ENCODE assay signal across 28 cellular contexts in genomic region chr20:61284752-61285151, GRCh38. TPM values are rescaled to one million over a fixed set of nuclear protein-coding genes. Genes with fewer than 3 reads are reported as not detected.
"Had no signal": no experiment of that assay in that cellular context is flagged by ENCODE, and none has a peak within 500 bp of the region (broad histone marks: within the 10 kb centered on the region; RNA-seq: fewer than 3 reads in every experiment).

No MANE protein-coding gene starts in this region.

- DNase-seq: colonic mucosa; cortex of kidney; dermis blood vessel endothelial cell; dorsolateral prefrontal cortex; effector CD4-positive, alpha-beta T cell; effector CD8-positive, alpha-beta T cell; effector memory CD4-positive, alpha-beta T cell; effector memory CD8-positive, alpha-beta T cell; endodermal cell; erythroblast; esophagus squamous epithelium; foreskin fibroblast; foreskin keratinocyte; foreskin melanocyte; gastrocnemius medialis; glutamatergic neuron; head of caudate nucleus; heart left ventricle; heart right ventricle had no signal

- FAIRE-seq: colon, endometrium, endothelial cell of umbilical vein, frontal cortex had no signal

- ATAC-seq: effector memory CD8-positive, alpha-beta T cell; esophagus mucosa; foreskin keratinocyte; gastrocnemius medialis; gastroesophageal sphincter; heart left ventricle; heart right ventricle had no signal

- H3K27ac ChIP-seq: colonic mucosa, coronary artery, dorsolateral prefrontal cortex, epithelial cell of prostate, esophagus muscularis mucosa, esophagus squamous epithelium, foreskin keratinocyte, gastrocnemius medialis, gastroesophageal sphincter, heart left ventricle, heart right ventricle had no signal

- H3K27me3 ChIP-seq: colonic mucosa, dorsolateral prefrontal cortex, foreskin keratinocyte had no signal

- H3K4me1 ChIP-seq: colonic mucosa, esophagus muscularis mucosa, esophagus squamous epithelium, foreskin keratinocyte, gastrocnemius medialis, gastroesophageal sphincter, heart left ventricle, heart right ventricle had no signal

- H3K4me3 ChIP-seq: colonic mucosa, coronary artery, dorsolateral prefrontal cortex, esophagus muscularis mucosa, esophagus squamous epithelium, gastrocnemius medialis, gastroesophageal sphincter, heart left ventricle, heart right ventricle had no signal

- H3K9me3 ChIP-seq: colonic mucosa, esophagus muscularis mucosa, esophagus squamous epithelium, gastrocnemius medialis, gastroesophageal sphincter had no signal

- H3K36me3 ChIP-seq: colonic mucosa, esophagus muscularis mucosa, esophagus squamous epithelium, gastrocnemius medialis, gastroesophageal sphincter, heart left ventricle, heart right ventricle had no signal

RNA-seq across cellular contexts. Expression of gene CDH4, which starts 32.7 kb away (rescaled TPM):
- total RNA-seq: esophagus mucosa had no signal
